In the genomic region with DNA sequence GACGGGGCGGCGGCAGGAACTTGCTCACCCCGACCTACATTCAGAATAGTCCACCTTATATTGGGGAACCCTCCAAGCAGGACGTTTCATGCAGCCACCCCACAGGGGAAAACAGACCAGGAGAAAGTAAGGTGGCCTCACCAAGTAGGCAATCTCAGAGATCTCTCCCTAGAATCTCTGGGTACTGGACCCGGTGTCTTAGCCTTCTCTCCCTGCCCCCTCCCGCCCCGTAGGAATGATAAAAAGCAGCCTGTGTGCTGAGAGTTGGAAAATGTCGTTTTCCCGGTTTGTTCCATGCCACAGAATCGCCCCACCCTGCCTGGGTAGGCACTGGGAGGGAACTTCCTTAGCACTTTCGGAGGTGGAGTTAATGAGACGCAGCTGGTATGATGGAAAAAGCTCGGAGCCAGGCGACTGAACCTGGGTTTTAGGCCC, we compare ENCODE assay signal across 1 cellular context.
TF ChIP-seq lines count a peak whose summit lies in the region.

No MANE protein-coding gene starts in this region.

TF ChIP-seq in HepG2, 621 proteins besides CTCF, POLR2A, EP300 and RAD21 (continued from another document):
- TF ChIP-seq IRF9 (CRISPR knock-in tag; IDR thresholded peaks at IDR 0.05; ENCODE audit: borderline replicate concordance) (0 out of 2 replicates have a peak, but pooled peaks have one; percentile 18), KDM2A (CRISPR knock-in tag; IDR thresholded peaks at IDR 0.05; ENCODE audit: borderline replicate concordance, low read depth) (no peak), ARID4A (CRISPR knock-in tag; IDR thresholded peaks at IDR 0.05; ENCODE audit: borderline replicate concordance) (0 out of 2 replicates have a peak, but pooled peaks have one; percentile 5), ZNF441 (CRISPR knock-in tag; IDR thresholded peaks at IDR 0.05; ENCODE audit: borderline replicate concordance) (0 out of 2 replicates have a peak, but pooled peaks have one; percentile 38), HOXD1 (CRISPR knock-in tag; IDR thresholded peaks at IDR 0.05) (no peak), ZMYM4 (CRISPR knock-in tag; IDR thresholded peaks at IDR 0.05) (peak; percentile 41; the same call in 1 of the 2 replicates), MIER2 (CRISPR knock-in tag; IDR thresholded peaks at IDR 0.05) (no peak), NCOA1 (CRISPR knock-in tag; IDR thresholded peaks at IDR 0.05) (0 out of 2 replicates have a peak, but pooled peaks have one; percentile 56), ZFP36L1 (CRISPR knock-in tag; IDR thresholded peaks at IDR 0.05) (no peak), THAP9 (CRISPR knock-in tag; IDR thresholded peaks at IDR 0.05; ENCODE audit: borderline replicate concordance) (0 out of 2 replicates have a peak, but pooled peaks have one; percentile 21)
- TF ChIP-seq, protein P1, sequence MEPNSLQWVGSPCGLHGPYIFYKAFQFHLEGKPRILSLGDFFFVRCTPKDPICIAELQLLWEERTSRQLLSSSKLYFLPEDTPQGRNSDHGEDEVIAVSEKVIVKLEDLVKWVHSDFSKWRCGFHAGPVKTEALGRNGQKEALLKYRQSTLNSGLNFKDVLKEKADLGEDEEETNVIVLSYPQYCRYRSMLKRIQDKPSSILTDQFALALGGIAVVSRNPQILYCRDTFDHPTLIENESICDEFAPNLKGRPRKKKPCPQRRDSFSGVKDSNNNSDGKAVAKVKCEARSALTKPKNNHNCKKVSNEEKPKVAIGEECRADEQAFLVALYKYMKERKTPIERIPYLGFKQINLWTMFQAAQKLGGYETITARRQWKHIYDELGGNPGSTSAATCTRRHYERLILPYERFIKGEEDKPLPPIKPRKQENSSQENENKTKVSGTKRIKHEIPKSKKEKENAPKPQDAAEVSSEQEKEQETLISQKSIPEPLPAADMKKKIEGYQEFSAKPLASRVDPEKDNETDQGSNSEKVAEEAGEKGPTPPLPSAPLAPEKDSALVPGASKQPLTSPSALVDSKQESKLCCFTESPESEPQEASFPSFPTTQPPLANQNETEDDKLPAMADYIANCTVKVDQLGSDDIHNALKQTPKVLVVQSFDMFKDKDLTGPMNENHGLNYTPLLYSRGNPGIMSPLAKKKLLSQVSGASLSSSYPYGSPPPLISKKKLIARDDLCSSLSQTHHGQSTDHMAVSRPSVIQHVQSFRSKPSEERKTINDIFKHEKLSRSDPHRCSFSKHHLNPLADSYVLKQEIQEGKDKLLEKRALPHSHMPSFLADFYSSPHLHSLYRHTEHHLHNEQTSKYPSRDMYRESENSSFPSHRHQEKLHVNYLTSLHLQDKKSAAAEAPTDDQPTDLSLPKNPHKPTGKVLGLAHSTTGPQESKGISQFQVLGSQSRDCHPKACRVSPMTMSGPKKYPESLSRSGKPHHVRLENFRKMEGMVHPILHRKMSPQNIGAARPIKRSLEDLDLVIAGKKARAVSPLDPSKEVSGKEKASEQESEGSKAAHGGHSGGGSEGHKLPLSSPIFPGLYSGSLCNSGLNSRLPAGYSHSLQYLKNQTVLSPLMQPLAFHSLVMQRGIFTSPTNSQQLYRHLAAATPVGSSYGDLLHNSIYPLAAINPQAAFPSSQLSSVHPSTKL (CRISPR knock-in tag; IDR thresholded peaks at IDR 0.05): 0 out of 2 replicates have a peak, but pooled peaks have one; percentile 5
